Comparison of ENCODE assay signal across 2 cellular contexts in the genomic region with DNA sequence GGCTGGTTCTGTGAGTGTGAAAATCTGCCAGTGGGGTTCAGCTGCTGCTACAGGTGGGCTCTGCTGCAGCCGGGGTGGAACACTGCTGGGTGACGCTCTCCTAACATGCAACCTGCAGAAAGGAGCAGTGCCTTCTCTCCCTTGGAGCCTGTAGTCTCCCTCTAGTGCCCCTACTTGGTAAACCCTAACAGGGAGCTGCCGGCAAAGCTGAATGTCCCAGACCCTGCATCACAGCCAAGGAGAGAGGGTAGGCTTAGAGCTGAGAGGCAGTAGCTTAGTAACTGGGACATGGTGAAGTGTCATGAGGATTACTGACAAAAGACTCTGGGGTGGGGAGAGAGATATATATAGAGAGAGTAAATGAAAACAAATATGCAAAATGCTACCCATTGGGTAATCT.
TF ChIP-seq lines count a peak whose summit lies in the region.

No MANE protein-coding gene starts in this region.

TF ChIP-seq in HEK293, 187 proteins besides CTCF, POLR2A, EP300 and RAD21:
- TF ChIP-seq SCRT2 (tag by site-specific recombination; IDR thresholded peaks at IDR 0.05), result 0 out of 2 replicates have a peak, but pooled peaks have one; percentile 24
- TF ChIP-seq, protein P1, sequence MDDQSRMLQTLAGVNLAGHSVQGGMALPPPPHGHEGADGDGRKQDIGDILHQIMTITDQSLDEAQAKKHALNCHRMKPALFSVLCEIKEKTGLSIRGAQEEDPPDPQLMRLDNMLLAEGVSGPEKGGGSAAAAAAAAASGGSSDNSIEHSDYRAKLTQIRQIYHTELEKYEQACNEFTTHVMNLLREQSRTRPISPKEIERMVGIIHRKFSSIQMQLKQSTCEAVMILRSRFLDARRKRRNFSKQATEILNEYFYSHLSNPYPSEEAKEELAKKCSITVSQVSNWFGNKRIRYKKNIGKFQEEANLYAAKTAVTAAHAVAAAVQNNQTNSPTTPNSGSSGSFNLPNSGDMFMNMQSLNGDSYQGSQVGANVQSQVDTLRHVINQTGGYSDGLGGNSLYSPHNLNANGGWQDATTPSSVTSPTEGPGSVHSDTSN (CRISPR knock-in tag; IDR thresholded peaks at IDR 0.05), result no peak

TF ChIP-seq in GM12878, 131 proteins besides CTCF, POLR2A, EP300 and RAD21:
- peak; percentile 37; the same call in 1 of the 2 replicates for TF ChIP-seq SMC3 (IDR thresholded peaks at IDR 0.05; ENCODE audit: borderline replicate concordance, low read length)
- TF ChIP-seq, protein P2, sequence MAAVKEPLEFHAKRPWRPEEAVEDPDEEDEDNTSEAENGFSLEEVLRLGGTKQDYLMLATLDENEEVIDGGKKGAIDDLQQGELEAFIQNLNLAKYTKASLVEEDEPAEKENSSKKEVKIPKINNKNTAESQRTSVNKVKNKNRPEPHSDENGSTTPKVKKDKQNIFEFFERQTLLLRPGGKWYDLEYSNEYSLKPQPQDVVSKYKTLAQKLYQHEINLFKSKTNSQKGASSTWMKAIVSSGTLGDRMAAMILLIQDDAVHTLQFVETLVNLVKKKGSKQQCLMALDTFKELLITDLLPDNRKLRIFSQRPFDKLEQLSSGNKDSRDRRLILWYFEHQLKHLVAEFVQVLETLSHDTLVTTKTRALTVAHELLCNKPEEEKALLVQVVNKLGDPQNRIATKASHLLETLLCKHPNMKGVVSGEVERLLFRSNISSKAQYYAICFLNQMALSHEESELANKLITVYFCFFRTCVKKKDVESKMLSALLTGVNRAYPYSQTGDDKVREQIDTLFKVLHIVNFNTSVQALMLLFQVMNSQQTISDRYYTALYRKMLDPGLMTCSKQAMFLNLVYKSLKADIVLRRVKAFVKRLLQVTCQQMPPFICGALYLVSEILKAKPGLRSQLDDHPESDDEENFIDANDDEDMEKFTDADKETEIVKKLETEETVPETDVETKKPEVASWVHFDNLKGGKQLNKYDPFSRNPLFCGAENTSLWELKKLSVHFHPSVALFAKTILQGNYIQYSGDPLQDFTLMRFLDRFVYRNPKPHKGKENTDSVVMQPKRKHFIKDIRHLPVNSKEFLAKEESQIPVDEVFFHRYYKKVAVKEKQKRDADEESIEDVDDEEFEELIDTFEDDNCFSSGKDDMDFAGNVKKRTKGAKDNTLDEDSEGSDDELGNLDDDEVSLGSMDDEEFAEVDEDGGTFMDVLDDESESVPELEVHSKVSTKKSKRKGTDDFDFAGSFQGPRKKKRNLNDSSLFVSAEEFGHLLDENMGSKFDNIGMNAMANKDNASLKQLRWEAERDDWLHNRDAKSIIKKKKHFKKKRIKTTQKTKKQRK (IDR thresholded peaks at IDR 0.05; ENCODE audit: low read depth, low read length), result no peak
